1 cellular context compared by ENCODE assay signal in the genomic region with DNA sequence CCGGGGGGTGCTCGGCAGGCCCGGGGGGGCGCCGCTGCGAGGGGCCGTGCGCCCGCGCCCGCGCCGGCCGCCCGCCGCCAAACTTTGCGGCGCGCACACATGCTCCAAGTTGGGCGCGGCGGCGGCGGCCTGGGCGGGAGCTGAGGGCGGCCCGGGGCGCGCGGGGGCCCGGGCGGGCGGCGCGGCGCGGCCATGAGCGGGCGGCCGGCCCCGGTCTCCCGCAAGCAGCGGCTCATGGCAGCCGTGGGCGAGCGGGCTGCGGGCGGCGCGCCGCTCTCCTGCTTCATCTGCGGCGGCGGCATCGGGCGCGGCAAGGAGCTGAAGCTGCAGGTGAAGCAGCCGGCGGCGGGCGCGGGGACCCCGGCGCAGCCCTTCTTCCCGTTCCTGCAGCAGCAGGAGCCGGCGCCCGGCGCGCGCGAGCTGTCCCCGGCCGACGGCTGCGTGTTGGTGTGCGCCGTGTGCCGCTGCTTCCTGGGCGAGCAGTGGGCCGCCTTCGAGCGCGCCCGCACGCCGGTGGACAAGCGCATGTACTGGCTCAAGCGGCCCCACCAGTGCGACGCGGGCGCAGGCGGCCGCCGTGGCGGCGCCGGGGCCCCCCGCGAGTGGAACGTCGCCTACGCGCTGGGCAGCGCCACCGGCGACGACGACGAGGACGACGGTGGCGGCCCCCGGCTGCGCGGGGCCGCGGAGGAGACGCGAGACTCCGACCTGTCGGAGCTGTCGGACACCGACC.
TF ChIP-seq lines count a peak whose summit lies in the region.

No MANE protein-coding gene starts in this region.

TF ChIP-seq in HepG2, 621 proteins besides CTCF, POLR2A, EP300 and RAD21 (continued from another document and continues in another):
- TF ChIP-seq ZNF800 (CRISPR knock-in tag; IDR thresholded peaks at IDR 0.05) = peak; percentile 58
- TF ChIP-seq MEIS2 (CRISPR knock-in tag; IDR thresholded peaks at IDR 0.05) = peak; percentile 30; the same call in 1 of the 2 replicates
- TF ChIP-seq KAT2B (IDR thresholded peaks at IDR 0.05; ENCODE audit: borderline replicate concordance, low read depth, low read length) = no peak
- peak; percentile 46; the same call in 1 of the 2 replicates for TF ChIP-seq ZNF607 (CRISPR knock-in tag; IDR thresholded peaks at IDR 0.05; ENCODE audit: borderline replicate concordance)
- peak; percentile 69; the same call in 1 of the 2 replicates for TF ChIP-seq ZNF160 (CRISPR knock-in tag; IDR thresholded peaks at IDR 0.05)
- TF ChIP-seq, protein P1, sequence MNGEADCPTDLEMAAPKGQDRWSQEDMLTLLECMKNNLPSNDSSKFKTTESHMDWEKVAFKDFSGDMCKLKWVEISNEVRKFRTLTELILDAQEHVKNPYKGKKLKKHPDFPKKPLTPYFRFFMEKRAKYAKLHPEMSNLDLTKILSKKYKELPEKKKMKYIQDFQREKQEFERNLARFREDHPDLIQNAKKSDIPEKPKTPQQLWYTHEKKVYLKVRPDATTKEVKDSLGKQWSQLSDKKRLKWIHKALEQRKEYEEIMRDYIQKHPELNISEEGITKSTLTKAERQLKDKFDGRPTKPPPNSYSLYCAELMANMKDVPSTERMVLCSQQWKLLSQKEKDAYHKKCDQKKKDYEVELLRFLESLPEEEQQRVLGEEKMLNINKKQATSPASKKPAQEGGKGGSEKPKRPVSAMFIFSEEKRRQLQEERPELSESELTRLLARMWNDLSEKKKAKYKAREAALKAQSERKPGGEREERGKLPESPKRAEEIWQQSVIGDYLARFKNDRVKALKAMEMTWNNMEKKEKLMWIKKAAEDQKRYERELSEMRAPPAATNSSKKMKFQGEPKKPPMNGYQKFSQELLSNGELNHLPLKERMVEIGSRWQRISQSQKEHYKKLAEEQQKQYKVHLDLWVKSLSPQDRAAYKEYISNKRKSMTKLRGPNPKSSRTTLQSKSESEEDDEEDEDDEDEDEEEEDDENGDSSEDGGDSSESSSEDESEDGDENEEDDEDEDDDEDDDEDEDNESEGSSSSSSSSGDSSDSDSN (CRISPR knock-in tag; IDR thresholded peaks at IDR 0.05) = peak; percentile 28; the same call in 1 of the 2 replicates
- TF ChIP-seq ZSCAN31 (CRISPR knock-in tag; IDR thresholded peaks at IDR 0.05; ENCODE audit: low read depth) = peak; percentile 39; the same call in 1 of the 2 replicates
- TF ChIP-seq ZIK1 (CRISPR knock-in tag; IDR thresholded peaks at IDR 0.05; ENCODE audit: borderline replicate concordance, low read depth) = no peak
- 0 out of 2 replicates have a peak, but pooled peaks have one; percentile 26 for TF ChIP-seq ZFX (CRISPR knock-in tag; IDR thresholded peaks at IDR 0.05; ENCODE audit: low read depth)
- 0 out of 2 replicates have a peak, but pooled peaks have one; percentile 46 for TF ChIP-seq CHCHD3 (CRISPR knock-in tag; IDR thresholded peaks at IDR 0.05)
- TF ChIP-seq ZNF768 (CRISPR knock-in tag; IDR thresholded peaks at IDR 0.05) = 0 out of 2 replicates have a peak, but pooled peaks have one; percentile 32
- peak; percentile 50; the same call in 1 of the 2 replicates for TF ChIP-seq ARNT2 (CRISPR knock-in tag; IDR thresholded peaks at IDR 0.05; ENCODE audit: low read depth)
- 0 out of 2 replicates have a peak, but pooled peaks have one; percentile 35 for TF ChIP-seq BRD4 (CRISPR knock-in tag; IDR thresholded peaks at IDR 0.05)
- TF ChIP-seq, protein P2, sequence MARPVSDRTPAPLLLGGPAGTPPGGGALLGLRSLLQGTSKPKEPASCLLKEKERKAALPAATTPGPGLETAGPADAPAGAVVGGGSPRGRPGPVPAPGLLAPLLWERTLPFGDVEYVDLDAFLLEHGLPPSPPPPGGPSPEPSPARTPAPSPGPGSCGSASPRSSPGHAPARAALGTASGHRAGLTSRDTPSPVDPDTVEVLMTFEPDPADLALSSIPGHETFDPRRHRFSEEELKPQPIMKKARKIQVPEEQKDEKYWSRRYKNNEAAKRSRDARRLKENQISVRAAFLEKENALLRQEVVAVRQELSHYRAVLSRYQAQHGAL (CRISPR knock-in tag; IDR thresholded peaks at IDR 0.05; ENCODE audit: not compliant biosample characterization) = peak; percentile 29
- no peak for TF ChIP-seq ZNF414 (CRISPR knock-in tag; IDR thresholded peaks at IDR 0.05)
- peak; percentile 74; the same call in 1 of the 2 replicates for TF ChIP-seq ZNF441 (CRISPR knock-in tag; IDR thresholded peaks at IDR 0.05; ENCODE audit: borderline replicate concordance)
- peak; percentile 78 for TF ChIP-seq RNF2 (conservative IDR thresholded peaks at IDR 0.05; ENCODE audit: low read depth)
- no peak for TF ChIP-seq IKZF4 (CRISPR knock-in tag; IDR thresholded peaks at IDR 0.05; ENCODE audit: borderline replicate concordance, low read depth, not compliant biosample characterization)
- peak; percentile 32; the same call in 1 of the 2 replicates for TF ChIP-seq MYC (CRISPR knock-in tag; IDR thresholded peaks at IDR 0.05; ENCODE audit: borderline replicate concordance)
- TF ChIP-seq ATF7-NPFF (CRISPR knock-in tag; IDR thresholded peaks at IDR 0.05; ENCODE audit: low read depth) = peak; percentile 67; the same call in 1 of the 2 replicates
- peak; percentile 28 for TF ChIP-seq ZNF883 (CRISPR knock-in tag; IDR thresholded peaks at IDR 0.05; ENCODE audit: not compliant biosample characterization)
- TF ChIP-seq ZZZ3 (CRISPR knock-in tag; IDR thresholded peaks at IDR 0.05; ENCODE audit: borderline replicate concordance) = no peak
- 0 out of 2 replicates have a peak, but pooled peaks have one; percentile 24 for TF ChIP-seq ETV6 (CRISPR knock-in tag; conservative IDR thresholded peaks at IDR 0.05)
- TF ChIP-seq ZNF777 (CRISPR knock-in tag; IDR thresholded peaks at IDR 0.05) = peak; percentile 90
- TF ChIP-seq, protein P3, sequence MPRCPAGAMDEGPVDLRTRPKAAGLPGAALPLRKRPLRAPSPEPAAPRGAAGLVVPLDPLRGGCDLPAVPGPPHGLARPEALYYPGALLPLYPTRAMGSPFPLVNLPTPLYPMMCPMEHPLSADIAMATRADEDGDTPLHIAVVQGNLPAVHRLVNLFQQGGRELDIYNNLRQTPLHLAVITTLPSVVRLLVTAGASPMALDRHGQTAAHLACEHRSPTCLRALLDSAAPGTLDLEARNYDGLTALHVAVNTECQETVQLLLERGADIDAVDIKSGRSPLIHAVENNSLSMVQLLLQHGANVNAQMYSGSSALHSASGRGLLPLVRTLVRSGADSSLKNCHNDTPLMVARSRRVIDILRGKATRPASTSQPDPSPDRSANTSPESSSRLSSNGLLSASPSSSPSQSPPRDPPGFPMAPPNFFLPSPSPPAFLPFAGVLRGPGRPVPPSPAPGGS (CRISPR knock-in tag; IDR thresholded peaks at IDR 0.05) = peak; percentile 52; the same call in 1 of the 2 replicates
- no peak for TF ChIP-seq XRCC5 (optimal IDR thresholded peaks at IDR 0.05; ENCODE audit: low read length)
- TF ChIP-seq MAX (IDR thresholded peaks at IDR 0.05) = peak; percentile 67
- no peak for TF ChIP-seq ZNF350 (CRISPR knock-in tag; IDR thresholded peaks at IDR 0.05; ENCODE audit: borderline replicate concordance, low read depth)
- TF ChIP-seq HNF4A (CRISPR knock-in tag; IDR thresholded peaks at IDR 0.05) = no peak
- TF ChIP-seq ZNF451 (CRISPR knock-in tag; IDR thresholded peaks at IDR 0.05) = peak; percentile 60; the same call in 1 of the 2 replicates
- TF ChIP-seq ZBTB10 (CRISPR knock-in tag; IDR thresholded peaks at IDR 0.05; ENCODE audit: borderline replicate concordance) = no peak
- TF ChIP-seq AHR (CRISPR knock-in tag; IDR thresholded peaks at IDR 0.05) = no peak
- TF ChIP-seq, protein P4, sequence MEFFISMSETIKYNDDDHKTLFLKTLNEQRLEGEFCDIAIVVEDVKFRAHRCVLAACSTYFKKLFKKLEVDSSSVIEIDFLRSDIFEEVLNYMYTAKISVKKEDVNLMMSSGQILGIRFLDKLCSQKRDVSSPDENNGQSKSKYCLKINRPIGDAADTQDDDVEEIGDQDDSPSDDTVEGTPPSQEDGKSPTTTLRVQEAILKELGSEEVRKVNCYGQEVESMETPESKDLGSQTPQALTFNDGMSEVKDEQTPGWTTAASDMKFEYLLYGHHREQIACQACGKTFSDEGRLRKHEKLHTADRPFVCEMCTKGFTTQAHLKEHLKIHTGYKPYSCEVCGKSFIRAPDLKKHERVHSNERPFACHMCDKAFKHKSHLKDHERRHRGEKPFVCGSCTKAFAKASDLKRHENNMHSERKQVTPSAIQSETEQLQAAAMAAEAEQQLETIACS (CRISPR knock-in tag; IDR thresholded peaks at IDR 0.05) = 0 out of 2 replicates have a peak, but pooled peaks have one; percentile 21
- TF ChIP-seq SMAD3 (CRISPR knock-in tag; IDR thresholded peaks at IDR 0.05) = no peak
- no peak for TF ChIP-seq MBNL3 (CRISPR knock-in tag; conservative IDR thresholded peaks at IDR 0.05)
- TF ChIP-seq SRY (CRISPR knock-in tag; IDR thresholded peaks at IDR 0.05) = no peak; the same call in 1 of the 2 replicates
- TF ChIP-seq MXD1 (CRISPR knock-in tag; IDR thresholded peaks at IDR 0.05) = peak; percentile 63; the same call in 1 of the 2 replicates
- TF ChIP-seq SOX13 (IDR thresholded peaks at IDR 0.05) = no peak
- TF ChIP-seq SOX13 (CRISPR knock-in tag; conservative IDR thresholded peaks at IDR 0.05 in 1 of 2, IDR thresholded peaks at IDR 0.05 in 1 of 2) = no peak
- TF ChIP-seq HOXA3 (CRISPR knock-in tag; IDR thresholded peaks at IDR 0.05) = peak; percentile 24; the same call in 1 of the 2 replicates
- peak; percentile 67; the same call in 1 of the 2 replicates for TF ChIP-seq ZNF563 (CRISPR knock-in tag; IDR thresholded peaks at IDR 0.05)
- TF ChIP-seq, protein P5, sequence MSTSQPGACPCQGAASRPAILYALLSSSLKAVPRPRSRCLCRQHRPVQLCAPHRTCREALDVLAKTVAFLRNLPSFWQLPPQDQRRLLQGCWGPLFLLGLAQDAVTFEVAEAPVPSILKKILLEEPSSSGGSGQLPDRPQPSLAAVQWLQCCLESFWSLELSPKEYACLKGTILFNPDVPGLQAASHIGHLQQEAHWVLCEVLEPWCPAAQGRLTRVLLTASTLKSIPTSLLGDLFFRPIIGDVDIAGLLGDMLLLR (CRISPR knock-in tag; IDR thresholded peaks at IDR 0.05) = 0 out of 2 replicates have a peak, but pooled peaks have one; percentile 60
- TF ChIP-seq YEATS2 (CRISPR knock-in tag; IDR thresholded peaks at IDR 0.05; ENCODE audit: borderline replicate concordance) = no peak
- TF ChIP-seq SP4 (CRISPR knock-in tag; IDR thresholded peaks at IDR 0.05) = no peak
- peak; percentile 23; the same call in 1 of the 2 replicates for TF ChIP-seq SAP130 (CRISPR knock-in tag; IDR thresholded peaks at IDR 0.05; ENCODE audit: low read depth)
- peak; percentile 92; the same call in 1 of the 2 replicates for TF ChIP-seq ZNF776 (CRISPR knock-in tag; IDR thresholded peaks at IDR 0.05)
- peak; percentile 57; the same call in 1 of the 2 replicates for TF ChIP-seq CENPT (CRISPR knock-in tag; IDR thresholded peaks at IDR 0.05; ENCODE audit: low read depth)
